Comparison of ENCODE assay signal across 20 cellular contexts in genomic region chr7:151308791-151309190, GRCh38.
"Had no signal": no experiment of that assay in that cellular context is flagged by ENCODE, and none has a peak within 500 bp of the region (broad histone marks: within the 10 kb centered on the region; RNA-seq: fewer than 3 reads in every experiment).

No MANE protein-coding gene starts in this region.

- H3K4me1 Mint-ChIP-seq: activated T-helper 17 cell treated with anti-CD3 and anti-CD28 coated beads, Interleukin-2, amount 50 U/mL, for 72 hours had no signal

- H3K27me3 ChIP-seq: brain microvascular endothelial cell, cardiac muscle cell had no signal

- H3K36me3 ChIP-seq: brain microvascular endothelial cell, cardiac muscle cell, Peyer's patch had no signal

- H3K4me3 ChIP-seq: cardiac muscle cell, Peyer's patch had no signal

- DNase-seq: activated B cell treated with CpG ODN at 0.5 μM for 24 hours; activated CD4-positive, alpha-beta T cell treated with anti-CD3 and anti-CD28 coated beads, Interleukin-2, amount 10 ng/mL, durations not matched to agents 7 days and 5 days; activated CD8-positive, alpha-beta T cell treated with anti-CD3 and anti-CD28 coated beads for 36 hours; activated gamma-delta T cell; activated naive CD4-positive, alpha-beta T cell treated with anti-CD3 and anti-CD28 coated beads for 36 hours; activated T-cell treated with anti-CD3 and anti-CD28 coated beads for 4 hours; activated T-cell treated with anti-CD3 and anti-CD28 coated beads, Interleukin-2, amount 50 U/mL, for 48 hours; brain microvascular endothelial cell; NCI-H1092; NCI-H1694; NCI-H2029 treated with DMSO at 0.1 percent for 48 hours; NCI-H446; NCI-H524; Peyer's patch; SHP77 treated with DMSO at 0.1 percent for 48 hours had no signal

- H3K27ac ChIP-seq: brain microvascular endothelial cell, cardiac muscle cell, KMS-11, Peyer's patch had no signal

- H3K9ac ChIP-seq: KMS-11 had no signal

- H3K36me3 Mint-ChIP-seq: activated naive CD8-positive, alpha-beta T cell had no signal

- H3K4me3 Mint-ChIP-seq: activated B cell treated with CpG ODN at 0.5 μM for 24 hours; activated CD4-positive, alpha-beta T cell treated with anti-CD3 and anti-CD28 coated beads, Interleukin-2, amount 10 ng/mL, durations not matched to agents 7 days and 5 days; activated CD8-positive, alpha-beta T cell treated with anti-CD3 and anti-CD28 coated beads for 36 hours; activated naive CD4-positive, alpha-beta T cell treated with anti-CD3 and anti-CD28 coated beads for 36 hours; activated naive CD8-positive, alpha-beta T cell; activated T-helper 17 cell treated with anti-CD3 and anti-CD28 coated beads, Interleukin-2, amount 50 U/mL, for 72 hours; T-helper 1 cell treated with Interleukin-12 subunit alpha and Interleukin-12 subunit beta and Interleukin-4 antibody, amounts not matched to agents 30 μg/mL and 1 μg/mL, for 36 hours had no signal

- H3K9me3 Mint-ChIP-seq: activated B cell treated with CpG ODN at 0.5 μM for 24 hours; activated naive CD4-positive, alpha-beta T cell treated with anti-CD3 and anti-CD28 coated beads for 36 hours; activated T-helper 17 cell treated with anti-CD3 and anti-CD28 coated beads, Interleukin-2, amount 50 U/mL, for 72 hours had no signal

- H3K27ac Mint-ChIP-seq: activated B cell treated with CpG ODN at 0.5 μM for 24 hours; activated CD4-positive, alpha-beta T cell treated with anti-CD3 and anti-CD28 coated beads, Interleukin-2, amount 10 ng/mL, durations not matched to agents 7 days and 5 days; activated CD8-positive, alpha-beta T cell treated with anti-CD3 and anti-CD28 coated beads for 36 hours; activated naive CD4-positive, alpha-beta T cell treated with anti-CD3 and anti-CD28 coated beads for 36 hours; activated naive CD8-positive, alpha-beta T cell; activated T-helper 17 cell treated with anti-CD3 and anti-CD28 coated beads, Interleukin-2, amount 50 U/mL, for 72 hours; T-helper 1 cell treated with Interleukin-12 subunit alpha and Interleukin-12 subunit beta and Interleukin-4 antibody, amounts not matched to agents 30 μg/mL and 1 μg/mL, for 36 hours had no signal
